In genomic region chr17:8894189-8894611, GRCh38 we compare ENCODE assay signal across 14 cellular contexts. TPM values are rescaled to one million over a fixed set of nuclear protein-coding genes. Genes with fewer than 3 reads are reported as not detected.
A peak's percentile ranks its signal among the peaks of the same experiment; 100 is the strongest.
DNase-seq lines count a peak whose midpoint lies in the region; ATAC-seq and TF ChIP-seq lines count a peak whose summit lies in the region.
"Had no signal": no experiment of that assay in that cellular context is flagged by ENCODE, and none has a peak within 500 bp of the region (broad histone marks: within the 10 kb centered on the region; RNA-seq: fewer than 3 reads in every experiment).

No MANE protein-coding gene starts in this region.

- CTCF ChIA-PET in activated CD4-positive, alpha-beta T cell treated with anti-CD3 and anti-CD28 coated beads, Interleukin-2, amount 10 ng/mL, durations not matched to agents 7 days and 5 days (lab: Charles Lee): interaction anchor here (1.2 to 2.2 kb wide), 4 partner anchors 13 to 511 kb away, joined by 3 to 7 read pairs (median 4); no protein-coding TSS in a partner anchor

- peak overlapping the region; percentile 43 for H3K27ac Mint-ChIP-seq in activated CD4-positive, alpha-beta T cell treated with anti-CD3 and anti-CD28 coated beads, Interleukin-2, amount 10 ng/mL, durations not matched to agents 7 days and 5 days
- H3K27ac Mint-ChIP-seq in stimulated activated memory B cell treated with anti-CD40 and anti-IgM and Interleukin-4, amounts not matched to agents 10 μg/mL and 1 μg/mL and 100 μg/mL, for 72 hours: peak overlapping the region; percentile 14

- peak overlapping the region; percentile 25 for H3K9ac ChIP-seq in iPS-18a (ENCODE audit: low read length)

- no peak for DNase-seq in activated CD4-positive, alpha-beta T cell treated with anti-CD3 and anti-CD28 coated beads, Interleukin-2, amount 10 ng/mL, durations not matched to agents 7 days and 5 days
- no peak for DNase-seq in activated CD4-positive, alpha-beta T cell treated with anti-CD3 and anti-CD28 coated beads, Interleukin-2, amount 50 U/mL, for 48 hours
- no peak for DNase-seq in stimulated activated CD4-positive, alpha-beta T cell treated with anti-CD3 and anti-CD28 coated beads, Interleukin-15, amount 100 ng/mL, for 24 hours
- DNase-seq in left lobe of liver (ENCODE audit: low spot score): no peak
- DNase-seq in SIG-M5 (lab: John Stamatoyannopoulos, UW): no peak
- DNase-seq: NCI-H187 had no signal

- POLR2A ChIA-PET in activated CD4-positive, alpha-beta T cell treated with anti-CD3 and anti-CD28 coated beads, Interleukin-2, amount 10 ng/mL, durations not matched to agents 7 days and 5 days (lab: Charles Lee): interaction anchor here (0.6 kb wide), 1 partner anchor 69 kb away, joined by 3 read pairs; no protein-coding TSS in a partner anchor

- peaks cover 16% of the 10 kb centered on the region for H3K4me1 ChIP-seq in iPS-18a (ENCODE audit: control insufficient read depth, low read depth, low read length)

- H3K36me3 Mint-ChIP-seq in activated CD4-positive, alpha-beta T cell treated with anti-CD3 and anti-CD28 coated beads, Interleukin-2, amount 10 ng/mL, durations not matched to agents 7 days and 5 days (ENCODE audit: low read depth): peaks cover 71% of the 10 kb centered on the region
- H3K36me3 Mint-ChIP-seq in stimulated activated memory B cell treated with anti-CD40 and anti-IgM and Interleukin-4, amounts not matched to agents 10 μg/mL and 1 μg/mL and 100 μg/mL, for 72 hours: peaks cover 45% of the 10 kb centered on the region

- no peaks in the 10 kb centered on the region for H3K9me3 Mint-ChIP-seq in activated CD4-positive, alpha-beta T cell treated with anti-CD3 and anti-CD28 coated beads, Interleukin-2, amount 10 ng/mL, durations not matched to agents 7 days and 5 days
- H3K9me3 Mint-ChIP-seq in stimulated activated memory B cell treated with anti-CD40 and anti-IgM and Interleukin-4, amounts not matched to agents 10 μg/mL and 1 μg/mL and 100 μg/mL, for 72 hours: no peaks in the 10 kb centered on the region
- H3K9me3 Mint-ChIP-seq: neural crest cell had no signal

- H3K27me3 Mint-ChIP-seq in activated CD4-positive, alpha-beta T cell treated with anti-CD3 and anti-CD28 coated beads, Interleukin-2, amount 10 ng/mL, durations not matched to agents 7 days and 5 days: no peaks in the 10 kb centered on the region
- H3K27me3 Mint-ChIP-seq in stimulated activated memory B cell treated with anti-CD40 and anti-IgM and Interleukin-4, amounts not matched to agents 10 μg/mL and 1 μg/mL and 100 μg/mL, for 72 hours: no peaks in the 10 kb centered on the region

- no peak overlapping the region for H3K4me3 Mint-ChIP-seq in activated CD4-positive, alpha-beta T cell treated with anti-CD3 and anti-CD28 coated beads, Interleukin-2, amount 10 ng/mL, durations not matched to agents 7 days and 5 days
- H3K4me3 Mint-ChIP-seq in stimulated activated memory B cell treated with anti-CD40 and anti-IgM and Interleukin-4, amounts not matched to agents 10 μg/mL and 1 μg/mL and 100 μg/mL, for 72 hours: no peak overlapping the region
- H3K4me3 Mint-ChIP-seq: neural crest cell had no signal

- H3K9me3 ChIP-seq in iPS-18a (ENCODE audit: control insufficient read depth, low read depth, low read length): no peaks in the 10 kb centered on the region

- peaks cover 10% of the 10 kb centered on the region for H3K27me3 ChIP-seq in iPS-18a (ENCODE audit: control insufficient read depth, insufficient read depth, low read length)

- no peak overlapping the region for H3K27ac ChIP-seq in iPS-18a (ENCODE audit: low read length)

- ATAC-seq in SK-N-SH treated with all-trans-retinoic acid at 6 μM for 48 hours: peak; percentile 60
- no peak for ATAC-seq in stimulated activated memory B cell treated with anti-CD40 and anti-IgM and Interleukin-4, amounts not matched to agents 10 μg/mL and 1 μg/mL and 100 μg/mL, for 72 hours
- ATAC-seq in left lobe of liver: no peak

- H3K36me3 ChIP-seq in iPS-18a (ENCODE audit: control insufficient read depth, low read depth, low read length): no peaks in the 10 kb centered on the region

- peaks cover 66% of the 10 kb centered on the region for H3K4me1 Mint-ChIP-seq in activated CD4-positive, alpha-beta T cell treated with anti-CD3 and anti-CD28 coated beads, Interleukin-2, amount 10 ng/mL, durations not matched to agents 7 days and 5 days
- H3K4me1 Mint-ChIP-seq in stimulated activated memory B cell treated with anti-CD40 and anti-IgM and Interleukin-4, amounts not matched to agents 10 μg/mL and 1 μg/mL and 100 μg/mL, for 72 hours: peaks cover 60% of the 10 kb centered on the region

- peak overlapping the region; percentile 47 for H3K4me3 ChIP-seq in iPS-18a (ENCODE audit: low read length)

TF ChIP-seq in SK-N-SH treated with all-trans-retinoic acid at 6 μM for 48 hours, 23 proteins besides CTCF, POLR2A, EP300 and RAD21:
- TF ChIP-seq ZNF565 (CRISPR knock-in tag; conservative IDR thresholded peaks at IDR 0.05; ENCODE audit: low read depth) (no peak), GLIS3 (CRISPR knock-in tag; IDR thresholded peaks at IDR 0.05) (no peak), PATZ1 (CRISPR knock-in tag; IDR thresholded peaks at IDR 0.05; ENCODE audit: borderline replicate concordance) (no peak), BACH2 (CRISPR knock-in tag; IDR thresholded peaks at IDR 0.05; ENCODE audit: borderline replicate concordance) (no peak), TSHZ2 (CRISPR knock-in tag; IDR thresholded peaks at IDR 0.05) (no peak), RARB (CRISPR knock-in tag; IDR thresholded peaks at IDR 0.05) (no peak), ZNF70 (CRISPR knock-in tag; IDR thresholded peaks at IDR 0.05) (no peak)

RNA-seq across cellular contexts. Expression of gene PIK3R6, which starts 26.7 kb away (rescaled TPM):
- total RNA-seq in activated CD4-positive, alpha-beta T cell treated with anti-CD3 and anti-CD28 coated beads, Interleukin-2, amount 10 ng/mL, durations not matched to agents 7 days and 5 days: 1 to 10 TPM; 6.2 to 7.1 TPM
- 0.18 TPM for total RNA-seq in left lobe of liver
- total RNA-seq: A172, dermis microvascular lymphatic vessel endothelial cell, fibroblast of villous mesenchyme, kidney epithelial cell, neural crest cell had no signal
